ENCODE assay signal across 30 cellular contexts in genomic region chr13:112117258-112117954, GRCh38. TPM values are rescaled to one million over a fixed set of nuclear protein-coding genes. Genes with fewer than 3 reads are reported as not detected.
"Had no signal": no experiment of that assay in that cellular context is flagged by ENCODE, and none has a peak within 500 bp of the region (broad histone marks: within the 10 kb centered on the region; RNA-seq: fewer than 3 reads in every experiment).

No MANE protein-coding gene starts in this region.

- H3K27me3 ChIP-seq: foreskin keratinocyte, right atrium auricular region, testis had no signal

- H3K9me3 Mint-ChIP-seq: natural killer cell treated with Interleukin-12 subunit alpha and Interleukin-12 subunit beta and Interleukin-15 and Interleukin-18, amount 100 ng/mL, for 72 hours; neural crest cell; stimulated activated naive B cell treated with anti-CD40 and anti-IgM and Interleukin-4, amounts not matched to agents 10 μg/mL and 1 μg/mL and 100 μg/mL, for 72 hours; type B pancreatic cell had no signal

- H3K4me3 ChIP-seq: dorsolateral prefrontal cortex, esophagus muscularis mucosa, gastroesophageal sphincter, heart left ventricle, hepatocyte, left lung, prostate gland, right atrium auricular region, skin epidermis, testis, tibial artery had no signal

- H3K27ac Mint-ChIP-seq: natural killer cell treated with Interleukin-12 subunit alpha and Interleukin-12 subunit beta and Interleukin-15 and Interleukin-18, amount 100 ng/mL, for 72 hours; stimulated activated naive B cell treated with anti-CD40 and anti-IgM and Interleukin-4, amounts not matched to agents 10 μg/mL and 1 μg/mL and 100 μg/mL, for 72 hours; type B pancreatic cell had no signal

- H3K36me3 Mint-ChIP-seq: natural killer cell treated with Interleukin-12 subunit alpha and Interleukin-12 subunit beta and Interleukin-15 and Interleukin-18, amount 100 ng/mL, for 72 hours; stimulated activated naive B cell treated with anti-CD40 and anti-IgM and Interleukin-4, amounts not matched to agents 10 μg/mL and 1 μg/mL and 100 μg/mL, for 72 hours; type B pancreatic cell had no signal

- H3K4me1 Mint-ChIP-seq: stimulated activated naive B cell treated with anti-CD40 and anti-IgM and Interleukin-4, amounts not matched to agents 10 μg/mL and 1 μg/mL and 100 μg/mL, for 72 hours had no signal

- ATAC-seq: foreskin keratinocyte; gastroesophageal sphincter; heart left ventricle; left cardiac atrium; left lung; natural killer cell treated with Interleukin-12 subunit alpha and Interleukin-12 subunit beta and Interleukin-15 and Interleukin-18, amount 100 ng/mL, for 72 hours; stimulated activated naive B cell treated with anti-CD40 and anti-IgM and Interleukin-4, amounts not matched to agents 10 μg/mL and 1 μg/mL and 100 μg/mL, for 72 hours had no signal

- DNase-seq: caudate nucleus; cerebellar nuclear complex; effector CD8-positive, alpha-beta T cell; foreskin keratinocyte; heart left ventricle; left cardiac atrium; stimulated activated CD4-positive, alpha-beta T cell treated with anti-CD3 and anti-CD28 coated beads, Interleukin-15, amount 100 ng/mL, for 24 hours; stimulated activated CD4-positive, alpha-beta T cell treated with anti-CD3 and anti-CD28 coated beads, Interleukin-2, amount 100 ng/mL, for 48 hours; stimulated activated naive B cell treated with anti-CD40 and anti-IgM and Interleukin-4, amounts not matched to agents 10 μg/mL and 1 μg/mL and 100 μg/mL, for 72 hours; substantia nigra; testis had no signal

- H3K9me3 ChIP-seq: esophagus muscularis mucosa, gastroesophageal sphincter, heart left ventricle, left lung, prostate gland, right atrium auricular region, testis, tibial artery had no signal

- H3K4me3 Mint-ChIP-seq: natural killer cell treated with Interleukin-12 subunit alpha and Interleukin-12 subunit beta and Interleukin-15 and Interleukin-18, amount 100 ng/mL, for 72 hours; neural crest cell; stimulated activated naive B cell treated with anti-CD40 and anti-IgM and Interleukin-4, amounts not matched to agents 10 μg/mL and 1 μg/mL and 100 μg/mL, for 72 hours; type B pancreatic cell had no signal

- H3K27ac ChIP-seq: dorsolateral prefrontal cortex, esophagus muscularis mucosa, foreskin keratinocyte, gastroesophageal sphincter, heart left ventricle, hepatocyte, left lung, prostate gland, right atrium auricular region, skin epidermis, testis, tibial artery had no signal

- H3K36me3 ChIP-seq: esophagus muscularis mucosa, gastroesophageal sphincter, heart left ventricle, left lung, prostate gland, right atrium auricular region, tibial artery had no signal

- H3K4me1 ChIP-seq: esophagus muscularis mucosa, foreskin keratinocyte, gastroesophageal sphincter, heart left ventricle, left lung, prostate gland, right atrium auricular region, testis, tibial artery had no signal

RNA-seq across cellular contexts. Expression of gene SOX1, which starts 50.5 kb away (rescaled TPM):
- total RNA-seq: endothelial cell of umbilical vein; epithelial cell of proximal tubule; fibroblast of lung; foreskin keratinocyte; heart left ventricle; hepatocyte; kidney epithelial cell; left cardiac atrium; left lung; mononuclear cell; natural killer cell treated with Interleukin-12 subunit alpha and Interleukin-12 subunit beta and Interleukin-15 and Interleukin-18, amount 100 ng/mL, for 72 hours; osteoblast; right atrium auricular region; urinary bladder had no signal
